ENCODE assay signal across 8 cellular contexts in the genomic region with DNA sequence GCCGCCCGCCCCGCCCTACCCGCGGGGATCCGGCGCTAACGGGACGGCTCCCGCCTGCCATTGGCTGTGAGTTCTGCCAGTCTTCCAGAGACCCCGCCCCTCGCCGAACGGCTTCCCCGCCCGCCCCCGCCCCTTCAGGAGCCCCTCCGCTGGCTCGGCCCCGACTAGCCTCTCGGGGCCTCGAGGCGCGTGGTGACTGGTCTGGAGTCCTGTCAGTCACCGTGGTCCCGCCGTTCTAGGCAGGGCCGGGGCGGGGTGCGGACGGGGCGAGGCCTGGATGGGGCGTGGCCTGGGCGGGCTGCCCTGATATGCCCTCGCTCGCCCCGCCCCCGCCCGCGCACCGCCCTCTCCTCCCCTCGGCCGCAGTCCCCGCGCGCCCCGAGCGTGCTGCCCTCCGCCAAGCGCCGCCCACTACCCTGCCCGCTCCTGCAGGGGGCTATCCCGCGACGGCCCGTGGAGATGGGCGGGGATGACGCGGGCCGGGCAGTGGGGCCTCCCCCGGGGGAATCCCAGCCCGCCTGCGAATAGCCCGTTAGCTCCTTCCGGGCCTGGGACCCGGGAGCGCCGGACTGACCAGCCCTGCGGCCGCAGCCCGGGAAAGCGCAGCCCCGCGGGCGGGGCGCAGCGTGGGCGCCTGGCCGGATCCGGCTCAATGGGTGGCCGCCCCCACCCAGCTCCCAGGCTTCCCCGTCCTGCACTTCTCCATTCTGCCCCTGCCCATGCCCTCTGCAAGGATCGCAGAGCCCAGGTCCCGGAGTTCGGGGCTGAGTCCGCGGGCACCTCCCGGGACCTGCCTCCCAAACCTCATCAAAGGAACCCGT. TPM values are rescaled to one million over a fixed set of nuclear protein-coding genes. Genes with fewer than 3 reads are reported as not detected.
DNase-seq lines count a peak whose midpoint lies in the region; ATAC-seq and TF ChIP-seq lines count a peak whose summit lies in the region.

No MANE protein-coding gene starts in this region.

- peaks cover 22% of the 10 kb centered on the region for H3K79me2 ChIP-seq in fibroblast of lung (ENCODE audit: control insufficient read depth, insufficient read depth, low read length)

- peak overlapping the region; percentile 100 for H3K4me3 Mint-ChIP-seq in natural killer cell
- H3K4me3 Mint-ChIP-seq in stimulated activated naive B cell treated with anti-CD40 and anti-IgM and Interleukin-4, amounts not matched to agents 10 μg/mL and 1 μg/mL and 100 μg/mL, for 72 hours, result peak overlapping the region; percentile 85 to 94

- peak overlapping the region; percentile 87 for H3K9ac ChIP-seq in fibroblast of lung (ENCODE audit: insufficient read depth, low read length)

- no peaks in the 10 kb centered on the region for H3K27me3 ChIP-seq in fibroblast of lung (ENCODE audit: control insufficient read depth, insufficient read depth, low read length)

- peaks cover 9% of the 10 kb centered on the region for H3K4me1 ChIP-seq in fibroblast of lung (ENCODE audit: control insufficient read depth, extremely low read depth, insufficient read depth, low read length)

- H3K36me3 Mint-ChIP-seq in natural killer cell, result no peaks in the 10 kb centered on the region
- no peaks in the 10 kb centered on the region for H3K36me3 Mint-ChIP-seq in stimulated activated naive B cell treated with anti-CD40 and anti-IgM and Interleukin-4, amounts not matched to agents 10 μg/mL and 1 μg/mL and 100 μg/mL, for 72 hours

- H3K27ac Mint-ChIP-seq in natural killer cell, result peak overlapping the region; percentile 95 to 97
- H3K27ac Mint-ChIP-seq in stimulated activated naive B cell treated with anti-CD40 and anti-IgM and Interleukin-4, amounts not matched to agents 10 μg/mL and 1 μg/mL and 100 μg/mL, for 72 hours, result peak overlapping the region; percentile 97

- TF ChIP-seq CTCF in fibroblast of lung (conservative IDR thresholded peaks at IDR 0.05 in 1 of 2, IDR thresholded peaks at IDR 0.05 in 1 of 2; ENCODE audit: low read depth in 1 of 2, low read length in 2 of 2) (no peak), natural killer cell (IDR thresholded peaks at IDR 0.05) (no peak)

- no peaks in the 10 kb centered on the region for H4K20me1 ChIP-seq in fibroblast of lung (ENCODE audit: control insufficient read depth, extremely low read depth, insufficient read depth, low read length)

- no peaks in the 10 kb centered on the region for H3K9me3 Mint-ChIP-seq in natural killer cell
- H3K9me3 Mint-ChIP-seq in stimulated activated naive B cell treated with anti-CD40 and anti-IgM and Interleukin-4, amounts not matched to agents 10 μg/mL and 1 μg/mL and 100 μg/mL, for 72 hours, result peaks cover 0 to 5% of the 10 kb centered on the region in 2 donors

- DNase-seq in EH (ENCODE audit: low read depth), result peak; percentile 99
- DNase-seq in H4 (ENCODE audit: low spot score), result peak; percentile 98
- peak; percentile 99 for DNase-seq in LHCN-M2 (ENCODE audit: low read depth)
- peak; percentile 97 for DNase-seq in RKO (ENCODE audit: low spot score)
- DNase-seq in activated T-helper 1 cell treated with anti-CD3 and anti-CD28 coated beads, Interleukin-2, amount 50 U/mL, for 16 hours (ENCODE audit: low read depth in 1 of 2, low spot score in 1 of 2), result peak; percentile 99 to 100
- peak; percentile 98 to 99 for DNase-seq in fibroblast of lung (ENCODE audit: low read depth in 2 of 2)
- DNase-seq in natural killer cell, result peak; percentile 99
- peak; percentile 99 for DNase-seq in stimulated activated naive B cell treated with anti-CD40 and anti-IgM and Interleukin-4, amounts not matched to agents 10 μg/mL and 1 μg/mL and 100 μg/mL, for 72 hours

- no peaks in the 10 kb centered on the region for H3K36me3 ChIP-seq in fibroblast of lung (ENCODE audit: control insufficient read depth, insufficient read depth, low read length)

- H3K4me2 ChIP-seq in fibroblast of lung (ENCODE audit: extremely low read depth, insufficient read depth, low read length), result peak overlapping the region; percentile 93

- peak overlapping the region; percentile 78 for H3K27ac ChIP-seq in fibroblast of lung (ENCODE audit: insufficient read depth, low read length)

- intact Hi-C loops in natural killer cell (cut with micrococcal nuclease), result loop anchor here (1.0 to 5.0 kb wide), 2 partner anchors 11 to 122 kb away; no protein-coding TSS in a partner anchor

- H3K9me3 ChIP-seq in fibroblast of lung (ENCODE audit: control insufficient read depth, insufficient read depth, low read depth, low read length), result no peaks in the 10 kb centered on the region

- peaks cover 28 to 32% of the 10 kb centered on the region in 2 donors for H3K4me1 Mint-ChIP-seq in natural killer cell
- peaks cover 29 to 40% of the 10 kb centered on the region in 2 donors for H3K4me1 Mint-ChIP-seq in stimulated activated naive B cell treated with anti-CD40 and anti-IgM and Interleukin-4, amounts not matched to agents 10 μg/mL and 1 μg/mL and 100 μg/mL, for 72 hours

- peaks cover 3 to 19% of the 10 kb centered on the region in 2 donors for H3K27me3 Mint-ChIP-seq in natural killer cell (ENCODE audit: low read depth in 2 of 2)
- H3K27me3 Mint-ChIP-seq in stimulated activated naive B cell treated with anti-CD40 and anti-IgM and Interleukin-4, amounts not matched to agents 10 μg/mL and 1 μg/mL and 100 μg/mL, for 72 hours, result no peaks in the 10 kb centered on the region

- peak overlapping the region; percentile 77 to 99 (median 91) for H3K4me3 ChIP-seq in fibroblast of lung (replicated peaks in 1 of 4; ENCODE audit: control extremely low read depth in 1 of 4, insufficient read depth in 1 of 4, low read depth in 3 of 4, low read length in 4 of 4)

- peak overlapping the region; percentile 80 for H2AFZ ChIP-seq in fibroblast of lung (ENCODE audit: low read length)

- ATAC-seq in natural killer cell, result peak; percentile 89 to 98 (median 90)
- peak; percentile 86 to 91 for ATAC-seq in stimulated activated naive B cell treated with anti-CD40 and anti-IgM and Interleukin-4, amounts not matched to agents 10 μg/mL and 1 μg/mL and 100 μg/mL, for 72 hours (replicated peaks)

RNA-seq across cellular contexts. Expression of a gene that starts 0.4 kb away (rescaled TPM):
- 12.9 and 17.5 TPM in 2 replicates for total RNA-seq in H4 (2014; rRNA removed; shearing (Covaris generic))
- 21.0 and 22.4 TPM in 2 replicates for total RNA-seq in LHCN-M2 (2014; rRNA removed)
- 6.7 TPM for polyA plus RNA-seq in LHCN-M2 (2012)
- 15.2 and 27.2 TPM in 2 replicates for total RNA-seq in fibroblast of lung
- 30.0 and 31.3 TPM in 2 replicates for polyA plus RNA-seq in fibroblast of lung
- 18.1 and 22.7 TPM in 2 replicates for polyA plus RNA-seq in fibroblast of lung (2012)
- 49.9 and 55.8 TPM in 2 replicates for polyA minus RNA-seq in fibroblast of lung (ENCODE audit: low replicate concordance)
- 10 to 100 TPM; 17.1 to 27.9 (median 23.1) TPM for total RNA-seq in natural killer cell

RNA-seq across cellular contexts. Expression of a gene that starts 32.8 kb away (rescaled TPM):
- total RNA-seq in H4 (2014; rRNA removed; shearing (Covaris generic)), result 18.3 and 20.7 TPM in 2 replicates
- total RNA-seq in LHCN-M2 (2014; rRNA removed) (3.9 TPM in 1 of 2 replicates, not detected in the other), fibroblast of lung (1.2 and 1.3 TPM in 2 replicates), natural killer cell (not detected)
- polyA plus RNA-seq in LHCN-M2 (2012), result 3.5 TPM
- 0.94 and 1.5 TPM in 2 replicates for polyA plus RNA-seq in fibroblast of lung
- polyA plus RNA-seq in fibroblast of lung (2012), result 2.9 and 4.1 TPM in 2 replicates
- not detected in 2 replicates for polyA minus RNA-seq in fibroblast of lung (ENCODE audit: low replicate concordance)

Comparison
In these comparisons a context has a peak if more than half of its experiments do, and no peak if none do; other contexts are left out.
1. Peak in every context shown above with its lines: DNase-seq, ATAC-seq, H3K4me3 ChIP-seq and H3K27ac ChIP-seq.